ENCODE assay signal across 8 cellular contexts in genomic region chr3:5186089-5186853, GRCh38. TPM values are rescaled to one million over a fixed set of nuclear protein-coding genes. Genes with fewer than 3 reads are reported as not detected.
DNase-seq lines count a peak whose midpoint lies in the region; ATAC-seq and TF ChIP-seq lines count a peak whose summit lies in the region.

No MANE protein-coding gene starts in this region.

- H3K9me2 ChIP-seq in MM.1S (replicated peaks; ENCODE audit: insufficient read depth, low read length): no peaks in the 10 kb centered on the region

- H3K27ac ChIP-seq in MM.1S (ENCODE audit: low read length) (peak overlapping the region; percentile 80), mammary epithelial cell (ENCODE audit: insufficient read depth, low read depth, low read length) (no peak overlapping the region), osteoblast (ENCODE audit: low read depth, low read length) (no peak overlapping the region)

- ATAC-seq in GM18909 (IDR thresholded peaks at IDR 0.05; ENCODE audit: poor library complexity, unreplicated experiment): peak; percentile 14
- no peak for ATAC-seq in HG03095 (IDR thresholded peaks at IDR 0.05; ENCODE audit: unreplicated experiment)
- no peak for ATAC-seq in HG02970 (IDR thresholded peaks at IDR 0.05; ENCODE audit: low FRiP score, unreplicated experiment)

- H3K4me3 ChIP-seq in MM.1S (ENCODE audit: low read length): peak overlapping the region; percentile 78
- peak overlapping the region; percentile 29 to 64 (median 57) for H3K4me3 ChIP-seq in mammary epithelial cell (replicated peaks in 1 of 3; ENCODE audit: insufficient read depth in 1 of 3, low read depth in 2 of 3, low read length in 3 of 3)
- H3K4me3 ChIP-seq in osteoblast (ENCODE audit: insufficient read depth, low read length): peak overlapping the region; percentile 84

- in situ Hi-C loops in mammary epithelial cell (cut with MboI; ENCODE audit: low sequenced_read_pairs in 2 of 2): loop anchor here in 1 of 2 donors (25.0 kb wide), 1 partner anchor 199 kb away; the partner anchor contains the start of gene BHLHE40

- no peaks in the 10 kb centered on the region for H3K36me3 ChIP-seq in MM.1S (replicated peaks; ENCODE audit: insufficient read depth, low read length)
- peaks cover 10% of the 10 kb centered on the region for H3K36me3 ChIP-seq in mammary epithelial cell (ENCODE audit: insufficient read depth, low read length)
- peaks cover 10% of the 10 kb centered on the region for H3K36me3 ChIP-seq in osteoblast (ENCODE audit: insufficient read depth, low read length)

- H3K27me3 ChIP-seq in MM.1S (replicated peaks; ENCODE audit: insufficient read depth, low read length) (no peaks in the 10 kb centered on the region), mammary epithelial cell (ENCODE audit: insufficient read depth, low read length) (no peaks in the 10 kb centered on the region), osteoblast (ENCODE audit: insufficient read depth, low read length) (no peaks in the 10 kb centered on the region)

- no peak for TF ChIP-seq CTCF in MM.1S (IDR thresholded peaks at IDR 0.05; ENCODE audit: low read length)
- TF ChIP-seq CTCF in mammary epithelial cell (conservative IDR thresholded peaks at IDR 0.05 in 1 of 2, IDR thresholded peaks at IDR 0.05 in 1 of 2; ENCODE audit: extremely low read depth in 1 of 2, insufficient read depth in 1 of 2, low read depth in 1 of 2, low read length in 2 of 2): no peak
- TF ChIP-seq CTCF in osteoblast (IDR thresholded peaks at IDR 0.05; ENCODE audit: extremely low read depth, low read depth, low read length): no peak

- H3F3A ChIP-seq in MM.1S (ENCODE audit: insufficient read depth, low read length): peaks cover 73% of the 10 kb centered on the region

- H2AFZ ChIP-seq in MM.1S (ENCODE audit: low read length): no peak overlapping the region
- H2AFZ ChIP-seq in mammary epithelial cell (ENCODE audit: low read depth, low read length): no peak overlapping the region
- H2AFZ ChIP-seq in osteoblast (ENCODE audit: low read length): no peak overlapping the region

- DNase-seq in AML-193 (lab: John Stamatoyannopoulos, UW) (peak; percentile 98 to 99), MM.1S (peak; percentile 45), mammary epithelial cell (no peak), osteoblast (ENCODE audit: insufficient read length, low spot score, missing footprints) (no peak), NCI-H1092 (lab: John Stamatoyannopoulos, UW) (no peak)

- peaks cover 78% of the 10 kb centered on the region for H3K79me2 ChIP-seq in MM.1S (ENCODE audit: low read length)
- H3K79me2 ChIP-seq in mammary epithelial cell (ENCODE audit: insufficient read depth, low read length): peaks cover 38% of the 10 kb centered on the region
- peaks cover 36% of the 10 kb centered on the region for H3K79me2 ChIP-seq in osteoblast (ENCODE audit: insufficient read depth, low read length)

- CTCF ChIA-PET in mammary epithelial cell (lab: Charles Lee; ENCODE audit: low non-redundant PET): no interaction called here

- H3K9ac ChIP-seq in MM.1S (ENCODE audit: low read length) (peak overlapping the region; percentile 95), mammary epithelial cell (ENCODE audit: insufficient read depth, low read length) (peak overlapping the region; percentile 7)

- peaks cover 45% of the 10 kb centered on the region for H3K4me1 ChIP-seq in MM.1S (ENCODE audit: low read length)
- H3K4me1 ChIP-seq in mammary epithelial cell (ENCODE audit: insufficient read depth, low read length): peaks cover 11% of the 10 kb centered on the region
- H3K4me1 ChIP-seq in osteoblast (ENCODE audit: insufficient read depth, low read length): peaks cover 18% of the 10 kb centered on the region

- H3K4me2 ChIP-seq in MM.1S (ENCODE audit: low read depth, low read length): peak overlapping the region; percentile 65
- H3K4me2 ChIP-seq in mammary epithelial cell (ENCODE audit: insufficient read depth, low read depth, low read length): peak overlapping the region; percentile 94
- peak overlapping the region; percentile 92 for H3K4me2 ChIP-seq in osteoblast (ENCODE audit: insufficient read depth, low read length)

- intact Hi-C loops in mammary epithelial cell (cut with micrococcal nuclease): loop anchor here (2.0 to 5.0 kb wide), 2 partner anchors 49 to 529 kb away; no protein-coding TSS in a partner anchor

- no TSS peak for BruUV-seq in mammary epithelial cell (replicated peaks; lab: Mats Ljungman, UMichigan)

- 64% methylated on average over 6 of the region's 6 CpGs for WGBS in mammary epithelial cell (ENCODE audit: low coverage, missing lambda C conversion rate)

- dilution Hi-C loops in mammary epithelial cell (cut with HindIII; ENCODE audit: low sequenced_read_pairs): loop anchor here (5.0 kb wide), 1 partner anchor 49 kb away; no protein-coding TSS in a partner anchor

- H3K9me3 ChIP-seq in MM.1S (replicated peaks; ENCODE audit: insufficient read depth, low read length) (no peaks in the 10 kb centered on the region), mammary epithelial cell (replicated peaks; ENCODE audit: insufficient read depth, low read length) (no peaks in the 10 kb centered on the region), osteoblast (ENCODE audit: low read depth, low read length) (no peaks in the 10 kb centered on the region)

- H4K20me1 ChIP-seq in MM.1S (ENCODE audit: insufficient read depth, low read length) (no peaks in the 10 kb centered on the region), mammary epithelial cell (ENCODE audit: insufficient read depth, low read length) (no peaks in the 10 kb centered on the region), osteoblast (ENCODE audit: insufficient read depth, low read length) (peaks cover 13% of the 10 kb centered on the region)

RNA-seq across cellular contexts. Expression of gene EDEM1, which starts 1.2 kb away (rescaled TPM):
- total RNA-seq in mammary epithelial cell: 10 to 100 TPM; 78.0 to 98.0 TPM
- 47.0 TPM for polyA plus RNA-seq in mammary epithelial cell
- 70.9 TPM for polyA minus RNA-seq in mammary epithelial cell
- 38.7 and 46.3 TPM in 2 replicates for total RNA-seq in osteoblast

Comparison
In these comparisons a context has a peak if more than half of its experiments do, and no peak if none do; other contexts are left out.
1. DNase-seq: peak in AML-193 (2 of 2) and MM.1S (single experiment); none in mammary epithelial cell (single experiment), osteoblast (single experiment) and NCI-H1092 (single experiment).
2. Peak in every context shown above with its lines, with median percentiles within 50 percentile points of each other: H3K4me2 ChIP-seq and H3K4me3 ChIP-seq.